In the genomic region with DNA sequence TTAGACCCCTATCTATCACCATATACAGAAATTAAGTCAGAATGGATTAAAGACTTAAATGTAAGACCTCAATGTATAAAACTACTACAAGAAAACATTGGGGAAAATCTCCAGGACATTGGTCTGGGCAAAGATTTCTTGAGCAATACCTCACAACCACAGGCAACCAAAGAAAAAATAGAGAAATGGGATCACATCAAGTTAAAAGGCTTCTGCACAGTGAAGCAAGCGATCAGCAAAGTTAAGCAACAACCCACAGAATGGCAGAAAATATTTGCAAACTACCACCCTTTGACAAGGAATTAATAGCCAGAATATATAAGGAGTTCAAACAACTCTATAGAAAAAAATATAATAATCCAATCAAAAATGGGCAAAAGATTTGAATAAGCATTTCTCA, we compare ENCODE assay signal across 29 cellular contexts.
"Had no signal": no experiment of that assay in that cellular context is flagged by ENCODE, and none has a peak within 500 bp of the region (broad histone marks: within the 10 kb centered on the region; RNA-seq: fewer than 3 reads in every experiment).

No MANE protein-coding gene starts in this region.

- H3K27ac ChIP-seq: left ventricle myocardium inferior, right lobe of liver, skin epidermis, upper lobe of left lung, vagina had no signal

- ATAC-seq: mucosa of descending colon; natural killer cell treated with Interleukin-12 subunit alpha and Interleukin-12 subunit beta and Interleukin-15 and Interleukin-18, amount 100 ng/mL, for 72 hours; right lobe of liver; stimulated activated memory B cell treated with anti-CD40 and anti-IgM and Interleukin-4, amounts not matched to agents 10 μg/mL and 1 μg/mL and 100 μg/mL, for 72 hours; stimulated activated naive CD8-positive, alpha-beta T cell treated with anti-CD3 and anti-CD28 coated beads, Interleukin-15, amount 100 ng/mL, for 72 hours had no signal

- DNase-seq: activated CD4-positive, alpha-beta memory T cell treated with anti-CD3 and anti-CD28 coated beads for 36 hours; activated CD4-positive, alpha-beta T cell treated with anti-CD3 and anti-CD28 coated beads, Interleukin-2, amount 10 ng/mL, durations not matched to agents 24 days and 14 days; activated CD4-positive, CD25-positive, alpha-beta regulatory T cell treated with anti-CD3 and anti-CD28 coated beads, Interleukin-2, amount 50 U/mL, for 72 hours; activated CD8-positive, alpha-beta memory T cell treated with anti-CD3 and anti-CD28 coated beads, Interleukin-2, amount 50 U/mL, for 4 hours; activated gamma-delta T cell; activated naive CD4-positive, alpha-beta T cell treated with anti-CD3 and anti-CD28 coated beads, Interleukin-2, amount 10 ng/mL, durations not matched to agents 7 days and 5 days; activated naive CD8-positive, alpha-beta T cell treated with anti-CD3 and anti-CD28 coated beads, Interleukin-2, amount 10 ng/mL, durations not matched to agents 7 days and 5 days; activated T-cell treated with anti-CD3 and anti-CD28 coated beads, Interleukin-2, amount 50 U/mL, for 1 hour; amygdala; caudate nucleus; glutamatergic neuron; islet precursor cell; left ventricle myocardium inferior; mucosa of descending colon; posterior cingulate gyrus; right lobe of liver; stimulated activated CD4-positive, alpha-beta T cell treated with anti-CD3 and anti-CD28 coated beads, Interleukin-12 subunit alpha, Interleukin-12 subunit beta, amount 100 ng/mL, for 4 hours; stimulated activated CD4-positive, alpha-beta T cell treated with anti-CD3 and anti-CD28 coated beads, Interleukin-4, amount 100 ng/mL, for 4 hours; stimulated activated CD8-positive, alpha-beta memory T cell treated with anti-CD3 and anti-CD28 coated beads, Interleukin-4, amount 100 ng/mL, for 48 hours; stimulated activated naive CD8-positive, alpha-beta T cell treated with anti-CD3 and anti-CD28 coated beads, Interleukin-15, amount 100 ng/mL, for 72 hours; substantia nigra; T1000; upper lobe of left lung had no signal

- H3K27me3 ChIP-seq: right lobe of liver, upper lobe of left lung, vagina had no signal

- H3K4me3 ChIP-seq: left ventricle myocardium inferior, lung, mucosa of descending colon, right lobe of liver, skin epidermis, upper lobe of left lung, vagina had no signal

- H3K9me3 ChIP-seq: mucosa of descending colon, right lobe of liver, vagina had no signal

- H3K36me3 ChIP-seq: left ventricle myocardium inferior, right lobe of liver, upper lobe of left lung, vagina had no signal

- FAIRE-seq: endothelial cell of umbilical vein had no signal

- H3K4me1 ChIP-seq: left ventricle myocardium inferior, right lobe of liver, upper lobe of left lung, vagina had no signal
